1 cellular context compared by ENCODE assay signal in genomic region chr12:56046027-56046780, GRCh38.
A peak's percentile ranks its signal among the peaks of the same experiment; 100 is the strongest.
TF ChIP-seq lines count a peak whose summit lies in the region.

No MANE protein-coding gene starts in this region.

TF ChIP-seq in GM23338, 12 proteins besides CTCF, POLR2A, EP300 and RAD21:
- TF ChIP-seq CREB1 (CRISPR knock-in tag; IDR thresholded peaks at IDR 0.05; ENCODE audit: low read depth) (no peak), POLR2AphosphoS5 (IDR thresholded peaks at IDR 0.05; ENCODE audit: low read depth) (peak; percentile 26; the same call in 1 of the 2 replicates)
TF ChIP-seq in GM23338: peak in this region for 1.
